In genomic region chr2:219159771-219160185, GRCh38 we compare ENCODE assay signal across 8 cellular contexts. TPM values are rescaled to one million over a fixed set of nuclear protein-coding genes. Genes with fewer than 3 reads are reported as not detected.
DNase-seq lines count a peak whose midpoint lies in the region; ATAC-seq and TF ChIP-seq lines count a peak whose summit lies in the region.

No MANE protein-coding gene starts in this region.

- CTCF ChIA-PET in activated CD8-positive, alpha-beta memory T cell treated with anti-CD3 and anti-CD28 coated beads, Interleukin-2, amount 10 ng/mL, durations not matched to agents 7 days and 5 days (lab: Charles Lee), result interaction anchor here (0.7 to 10.1 kb wide), 36 partner anchors 11 to 222 kb away, joined by 3 to 150 read pairs (median 4); partner anchors contain the start of genes ABCB6, ANKZF1, ATG9A and CNPPD1

- H3K36me3 Mint-ChIP-seq in activated CD8-positive, alpha-beta memory T cell treated with anti-CD3 and anti-CD28 coated beads, Interleukin-2, amount 10 ng/mL, durations not matched to agents 7 days and 5 days, result peaks cover 13% of the 10 kb centered on the region
- H3K36me3 Mint-ChIP-seq in stimulated activated effector memory CD8-positive, alpha-beta T cell treated with anti-CD3 and anti-CD28 coated beads, Interleukin-12 subunit alpha, Interleukin-12 subunit beta, amount 100 ng/mL, for 72 hours, result peaks cover 32% of the 10 kb centered on the region

- no peak for TF ChIP-seq POLR2A in erythroblast (IDR thresholded peaks at IDR 0.05; ENCODE audit: low read length)

- no peaks in the 10 kb centered on the region for H3K9me3 ChIP-seq in RWPE2 (ENCODE audit: severe bottlenecking)

- no peaks in the 10 kb centered on the region for H3K9me3 Mint-ChIP-seq in activated CD8-positive, alpha-beta memory T cell treated with anti-CD3 and anti-CD28 coated beads, Interleukin-2, amount 10 ng/mL, durations not matched to agents 7 days and 5 days (ENCODE audit: low read depth)
- H3K9me3 Mint-ChIP-seq in stimulated activated effector memory CD8-positive, alpha-beta T cell treated with anti-CD3 and anti-CD28 coated beads, Interleukin-12 subunit alpha, Interleukin-12 subunit beta, amount 100 ng/mL, for 72 hours, result no peaks in the 10 kb centered on the region

- H3K4me3 ChIP-seq in RWPE2 (ENCODE audit: severe bottlenecking) (peak overlapping the region; percentile 57), fibroblast of villous mesenchyme (ENCODE audit: low read depth, low read length) (peak overlapping the region; percentile 85)

- peaks cover 19% of the 10 kb centered on the region for H3K4me1 Mint-ChIP-seq in activated CD8-positive, alpha-beta memory T cell treated with anti-CD3 and anti-CD28 coated beads, Interleukin-2, amount 10 ng/mL, durations not matched to agents 7 days and 5 days
- peaks cover 23% of the 10 kb centered on the region for H3K4me1 Mint-ChIP-seq in stimulated activated effector memory CD8-positive, alpha-beta T cell treated with anti-CD3 and anti-CD28 coated beads, Interleukin-12 subunit alpha, Interleukin-12 subunit beta, amount 100 ng/mL, for 72 hours

- no peak for ATAC-seq in activated CD8-positive, alpha-beta memory T cell treated with anti-CD3 and anti-CD28 coated beads, Interleukin-2, amount 10 ng/mL, durations not matched to agents 7 days and 5 days
- ATAC-seq in RWPE2 (ENCODE audit: low read depth) (no peak), GM19463 (IDR thresholded peaks at IDR 0.05; ENCODE audit: unreplicated experiment) (no peak)
- ATAC-seq in stimulated activated effector memory CD8-positive, alpha-beta T cell treated with anti-CD3 and anti-CD28 coated beads, Interleukin-12 subunit alpha, Interleukin-12 subunit beta, amount 100 ng/mL, for 72 hours, result peak; percentile 0

- no peaks in the 10 kb centered on the region for H3K4me1 ChIP-seq in RWPE2 (ENCODE audit: insufficient read depth, poor library complexity, severe bottlenecking)

- H3K27me3 ChIP-seq in RWPE2 (ENCODE audit: insufficient read depth, poor library complexity, severe bottlenecking), result no peaks in the 10 kb centered on the region

- peaks cover 7% of the 10 kb centered on the region for H3K36me3 ChIP-seq in RWPE2 (ENCODE audit: low read depth)

- peak overlapping the region; percentile 62 for H3K27ac ChIP-seq in RWPE2 (ENCODE audit: poor library complexity, severe bottlenecking)

- TF ChIP-seq CTCF in RWPE2 (IDR thresholded peaks at IDR 0.05; ENCODE audit: poor library complexity, severe bottlenecking) (no peak), fibroblast of villous mesenchyme (IDR thresholded peaks at IDR 0.05; ENCODE audit: insufficient read depth, low read depth, low read length) (no peak)

- peak overlapping the region; percentile 80 for H3K4me3 Mint-ChIP-seq in activated CD8-positive, alpha-beta memory T cell treated with anti-CD3 and anti-CD28 coated beads, Interleukin-2, amount 10 ng/mL, durations not matched to agents 7 days and 5 days
- peak overlapping the region; percentile 83 for H3K4me3 Mint-ChIP-seq in stimulated activated effector memory CD8-positive, alpha-beta T cell treated with anti-CD3 and anti-CD28 coated beads, Interleukin-12 subunit alpha, Interleukin-12 subunit beta, amount 100 ng/mL, for 72 hours

- no peaks in the 10 kb centered on the region for H3K27me3 Mint-ChIP-seq in activated CD8-positive, alpha-beta memory T cell treated with anti-CD3 and anti-CD28 coated beads, Interleukin-2, amount 10 ng/mL, durations not matched to agents 7 days and 5 days

- peak overlapping the region; percentile 93 for H3K27ac Mint-ChIP-seq in activated CD8-positive, alpha-beta memory T cell treated with anti-CD3 and anti-CD28 coated beads, Interleukin-2, amount 10 ng/mL, durations not matched to agents 7 days and 5 days
- H3K27ac Mint-ChIP-seq in stimulated activated effector memory CD8-positive, alpha-beta T cell treated with anti-CD3 and anti-CD28 coated beads, Interleukin-12 subunit alpha, Interleukin-12 subunit beta, amount 100 ng/mL, for 72 hours, result peak overlapping the region; percentile 94

- DNase-seq in activated CD8-positive, alpha-beta memory T cell treated with anti-CD3 and anti-CD28 coated beads, Interleukin-2, amount 10 ng/mL, durations not matched to agents 7 days and 5 days, result no peak
- no peak for DNase-seq in activated CD8-positive, alpha-beta memory T cell treated with anti-CD3 and anti-CD28 coated beads, Interleukin-2, amount 50 U/mL, for 48 hours
- DNase-seq in RWPE2 (ENCODE audit: low spot score) (no peak), fibroblast of villous mesenchyme (ENCODE audit: low read depth) (no peak), SW 1271 (lab: John Stamatoyannopoulos, UW) (no peak), erythroblast (lab: John Stamatoyannopoulos, UW) (no peak)
- no peak for DNase-seq in stimulated activated effector memory CD8-positive, alpha-beta T cell treated with anti-CD3 and anti-CD28 coated beads, Interleukin-12 subunit alpha, Interleukin-12 subunit beta, amount 100 ng/mL, for 72 hours (ENCODE audit: low spot score in 2 of 2)

RNA-seq across cellular contexts. Expression of gene NHEJ1, which starts 0.8 kb away (rescaled TPM):
- total RNA-seq in activated CD8-positive, alpha-beta memory T cell treated with anti-CD3 and anti-CD28 coated beads, Interleukin-2, amount 10 ng/mL, durations not matched to agents 7 days and 5 days, result 10 to 100 TPM; 14.4 to 19.4 TPM
- 21.9 and 24.2 TPM in 2 replicates for total RNA-seq in fibroblast of villous mesenchyme

RNA-seq across cellular contexts. Expression of gene SLC23A3, which starts 10.1 kb away (rescaled TPM):
- 1 to 10 TPM; 2.6 to 3.2 TPM for total RNA-seq in activated CD8-positive, alpha-beta memory T cell treated with anti-CD3 and anti-CD28 coated beads, Interleukin-2, amount 10 ng/mL, durations not matched to agents 7 days and 5 days
- total RNA-seq in fibroblast of villous mesenchyme, result 0.64 and 0.86 TPM in 2 replicates

RNA-seq across cellular contexts. Expression of gene CNPPD1, which starts 16.9 kb away (rescaled TPM):
- total RNA-seq in activated CD8-positive, alpha-beta memory T cell treated with anti-CD3 and anti-CD28 coated beads, Interleukin-2, amount 10 ng/mL, durations not matched to agents 7 days and 5 days, result 10 to 100 TPM; 66.9 to 72.0 TPM
- total RNA-seq in fibroblast of villous mesenchyme, result 17.7 and 19.6 TPM in 2 replicates

RNA-seq across cellular contexts. Expression of gene RETREG2, which starts 18.3 kb away (rescaled TPM):
- total RNA-seq in activated CD8-positive, alpha-beta memory T cell treated with anti-CD3 and anti-CD28 coated beads, Interleukin-2, amount 10 ng/mL, durations not matched to agents 7 days and 5 days, result 100 to 1,000 TPM in 1 of 2 experiments, 10 to 100 TPM in 1; 95.8 to 110 TPM
- 57.4 and 62.5 TPM in 2 replicates for total RNA-seq in fibroblast of villous mesenchyme

RNA-seq across cellular contexts. Expression of gene ZFAND2B, which starts 46.8 kb away (rescaled TPM):
- 10 to 100 TPM; 60.2 to 60.6 TPM for total RNA-seq in activated CD8-positive, alpha-beta memory T cell treated with anti-CD3 and anti-CD28 coated beads, Interleukin-2, amount 10 ng/mL, durations not matched to agents 7 days and 5 days
- 25.5 and 29.3 TPM in 2 replicates for total RNA-seq in fibroblast of villous mesenchyme
